ENCODE assay signal across 8 cellular contexts in genomic region chr20:62302341-62303048, GRCh38.
DNase-seq lines count a peak whose midpoint lies in the region; ATAC-seq lines count a peak whose summit lies in the region.

Gene ADRM1, plus strand, starts transcription at chr20:62302997. Its CDS starts 572 bp downstream, at chr20:62303569.

- DNase-seq in COLO668 (lab: John Stamatoyannopoulos, UW; ENCODE audit: unreplicated experiment) (peak; percentile 99), HS-5 (ENCODE audit: low read depth) (peak; percentile 80), NK-92 (lab: John Stamatoyannopoulos, UW; ENCODE audit: unreplicated experiment) (peak; percentile 70), medulla oblongata (ENCODE audit: extremely low spot score) (peak; percentile 98)
- DNase-seq in activated CD8-positive, alpha-beta memory T cell treated with anti-CD3 and anti-CD28 coated beads for 24 hours, result peak; percentile 99
- DNase-seq in effector CD8-positive, alpha-beta T cell (lab: John Stamatoyannopoulos, UW), result peak; percentile 92
- DNase-seq in stimulated activated CD8-positive, alpha-beta memory T cell treated with anti-CD3 and anti-CD28 coated beads, Interleukin-12 subunit alpha, Interleukin-12 subunit beta, amount 100 ng/mL, for 1 hour (ENCODE audit: low read depth), result peak; percentile 91

- ATAC-seq in GM19467 (IDR thresholded peaks at IDR 0.05; ENCODE audit: unreplicated experiment), result peak; percentile 87

Comparison
In these comparisons a context has a peak if more than half of its experiments do, and no peak if none do; other contexts are left out.
1. Peak in every context shown above with its lines: DNase-seq and ATAC-seq.